In genomic region chr11:67406969-67407699, GRCh38 we compare ENCODE assay signal across 11 cellular contexts. TPM values are rescaled to one million over a fixed set of nuclear protein-coding genes. Genes with fewer than 3 reads are reported as not detected.
DNase-seq lines count a peak whose midpoint lies in the region; ATAC-seq and FAIRE-seq lines count a peak whose summit lies in the region.
"Had no signal": no experiment of that assay in that cellular context is flagged by ENCODE, and none has a peak within 500 bp of the region (broad histone marks: within the 10 kb centered on the region; RNA-seq: fewer than 3 reads in every experiment).

No MANE protein-coding gene starts in this region.

- peak overlapping the region; percentile 91 for H3K27ac Mint-ChIP-seq in memory B cell

- peaks cover 5% of the 10 kb centered on the region for H3K27me3 ChIP-seq in H7 (ENCODE audit: control insufficient read depth, insufficient read depth, low read length)
- H3K27me3 ChIP-seq: cardiac muscle cell had no signal

- peak; percentile 6 for ATAC-seq in activated T-cell treated with anti-CD3 and anti-CD28 coated beads, Interleukin-2, amount 50 U/mL, for 4 hours
- ATAC-seq in memory B cell (ENCODE audit: low read depth), result no peak

- H3K4me1 Mint-ChIP-seq in activated T-cell treated with anti-CD3 and anti-CD28 coated beads, Interleukin-2, amount 50 U/mL, for 4 hours (ENCODE audit: low read depth), result peaks cover 88% of the 10 kb centered on the region
- peaks cover 55% of the 10 kb centered on the region for H3K4me1 Mint-ChIP-seq in memory B cell

- no peaks in the 10 kb centered on the region for H3K9me3 Mint-ChIP-seq in activated T-cell treated with anti-CD3 and anti-CD28 coated beads, Interleukin-2, amount 50 U/mL, for 4 hours
- no peaks in the 10 kb centered on the region for H3K9me3 Mint-ChIP-seq in memory B cell

- H3K36me3 ChIP-seq in H7 (replicated peaks; ENCODE audit: control insufficient read depth, insufficient read depth, low read length), result no peaks in the 10 kb centered on the region
- H3K36me3 ChIP-seq: cardiac muscle cell had no signal

- peak; percentile 78 for DNase-seq in Ammon's horn (ENCODE audit: low spot score)
- DNase-seq in GM19239 (ENCODE audit: insufficient read length, low spot score), result no peak
- no peak for DNase-seq in activated T-cell treated with anti-CD3 and anti-CD28 coated beads, Interleukin-2, amount 50 U/mL, for 4 hours
- no peak for DNase-seq in memory B cell (ENCODE audit: low spot score in 2 of 2)
- DNase-seq in NCI-H446 treated with DMSO at 0.1 percent for 48 hours (lab: John Stamatoyannopoulos, UW), result no peak
- no peak for DNase-seq in H7
- DNase-seq in GDM1 (lab: John Stamatoyannopoulos, UW), result no peak
- DNase-seq in NCI-H748 (lab: John Stamatoyannopoulos, UW; ENCODE audit: unreplicated experiment), result no peak
- DNase-seq: GF-D8; stimulated activated CD4-positive, alpha-beta T cell treated with anti-CD3 and anti-CD28 coated beads, Interleukin-1b, Interleukin-23, amount 100 ng/mL, for 48 hours had no signal

- H3K4me3 ChIP-seq in H7 (ENCODE audit: insufficient read depth, low read depth, low read length), result no peak overlapping the region
- H3K4me3 ChIP-seq: cardiac muscle cell had no signal

- FAIRE-seq in GM19239 (lab: Jason Lieb, UNC), result peak; percentile 65

- H3K36me3 Mint-ChIP-seq in activated T-cell treated with anti-CD3 and anti-CD28 coated beads, Interleukin-2, amount 50 U/mL, for 4 hours (ENCODE audit: insufficient read depth), result peaks cover 5% of the 10 kb centered on the region
- peaks cover 23% of the 10 kb centered on the region for H3K36me3 Mint-ChIP-seq in memory B cell

- no peaks in the 10 kb centered on the region for H3K27me3 Mint-ChIP-seq in activated T-cell treated with anti-CD3 and anti-CD28 coated beads, Interleukin-2, amount 50 U/mL, for 4 hours (ENCODE audit: low read depth)
- no peaks in the 10 kb centered on the region for H3K27me3 Mint-ChIP-seq in memory B cell

- H3K4me3 Mint-ChIP-seq in activated T-cell treated with anti-CD3 and anti-CD28 coated beads, Interleukin-2, amount 50 U/mL, for 4 hours, result peak overlapping the region; percentile 88
- peak overlapping the region; percentile 93 for H3K4me3 Mint-ChIP-seq in memory B cell

RNA-seq across cellular contexts. Expression of gene TBC1D10C, which starts 3.3 kb away (rescaled TPM):
- total RNA-seq in activated T-cell treated with anti-CD3 and anti-CD28 coated beads, Interleukin-2, amount 50 U/mL, for 4 hours, result 10 to 100 TPM; 63.5 to 90.1 (median 68.5) TPM
- total RNA-seq in H7 (2014; rRNA removed; shearing (Covaris generic)), result 0.44 and 0.52 TPM in 2 replicates
- total RNA-seq: cardiac muscle cell had no signal

RNA-seq across cellular contexts. Expression of gene PPP1CA, which starts 5.5 kb away (rescaled TPM):
- total RNA-seq in activated T-cell treated with anti-CD3 and anti-CD28 coated beads, Interleukin-2, amount 50 U/mL, for 4 hours, result 100 to 1,000 TPM; 262 to 265 (median 264) TPM
- 246 and 314 TPM in 2 replicates for total RNA-seq in H7 (2014; rRNA removed; shearing (Covaris generic))

RNA-seq across cellular contexts. Expression of gene CARNS1, which starts 8.3 kb away (rescaled TPM):
- total RNA-seq in activated T-cell treated with anti-CD3 and anti-CD28 coated beads, Interleukin-2, amount 50 U/mL, for 4 hours, result 1 to 10 TPM; 1.4 to 2.2 (median 1.5) TPM
- total RNA-seq in H7 (2014; rRNA removed; shearing (Covaris generic)), result 0.07 and 0.17 TPM in 2 replicates

RNA-seq across cellular contexts. Expression of gene RAD9A, which starts 15.3 kb away (rescaled TPM):
- 10 to 100 TPM; 36.2 to 40.0 (median 36.2) TPM for total RNA-seq in activated T-cell treated with anti-CD3 and anti-CD28 coated beads, Interleukin-2, amount 50 U/mL, for 4 hours
- 20.2 and 27.0 TPM in 2 replicates for total RNA-seq in H7 (2014; rRNA removed; shearing (Covaris generic))

RNA-seq across cellular contexts. Expression of gene RPS6KB2, which starts 21.2 kb away (rescaled TPM):
- 10 to 100 TPM; 90.3 to 97.2 (median 92.7) TPM for total RNA-seq in activated T-cell treated with anti-CD3 and anti-CD28 coated beads, Interleukin-2, amount 50 U/mL, for 4 hours
- 88.9 and 90.2 TPM in 2 replicates for total RNA-seq in H7 (2014; rRNA removed; shearing (Covaris generic))

Comparison
In these comparisons a context has a peak if more than half of its experiments do, and no peak if none do; other contexts are left out.
1. RNA of gene TBC1D10C, which starts 3.3 kb away (total RNA-seq): 63.5 to 90.1 TPM in activated T-cell treated with anti-CD3 and anti-CD28 coated beads, Interleukin-2, amount 50 U/mL, for 4 hours; 0.44 to 0.52 TPM in H7; every median in the first group is over 10 times any median in the second.